8 cellular contexts compared by ENCODE assay signal in the genomic region with DNA sequence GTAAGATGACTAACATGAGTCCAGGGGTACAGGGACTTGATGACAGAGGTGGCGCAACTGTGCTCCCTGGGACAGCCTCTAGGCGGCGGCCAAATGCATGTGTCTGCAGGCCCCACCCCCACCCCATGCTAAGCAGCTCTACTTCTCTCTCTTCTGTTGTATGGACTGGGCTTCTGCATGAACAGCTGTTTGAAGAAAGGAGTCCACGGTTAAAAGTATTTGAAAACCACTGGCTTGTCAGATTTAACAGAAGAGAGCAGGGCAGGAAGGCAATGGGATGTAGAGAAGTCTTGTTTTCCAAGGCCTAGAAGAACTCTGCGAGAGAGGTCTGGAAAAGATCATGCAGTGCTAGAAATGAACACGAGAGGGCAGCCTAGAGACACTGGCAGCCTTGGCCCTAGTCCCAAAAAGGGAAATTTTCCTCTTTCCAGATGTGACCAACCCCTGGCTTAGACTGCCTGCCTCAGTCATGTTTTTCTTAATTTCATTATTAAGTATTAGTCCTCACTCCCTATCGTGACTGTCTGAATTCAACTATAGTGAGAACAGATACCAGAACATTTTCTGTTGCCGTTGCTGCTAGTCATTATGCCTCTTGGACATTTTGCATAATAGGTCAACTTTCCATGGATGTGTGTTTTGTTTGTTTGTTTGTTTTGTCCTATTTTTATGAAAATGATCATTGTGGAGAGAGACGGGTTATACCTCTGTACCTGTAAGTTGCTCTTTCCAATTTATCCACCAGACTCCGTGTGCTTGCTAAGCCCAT.
DNase-seq lines count a peak whose midpoint lies in the region; ATAC-seq and TF ChIP-seq lines count a peak whose summit lies in the region.

No MANE protein-coding gene starts in this region.

- no peak for TF ChIP-seq EP300 in stomach (IDR thresholded peaks at IDR 0.05)

- no peak overlapping the region for H3K4me3 Mint-ChIP-seq in effector memory CD8-positive, alpha-beta T cell

- H3K4me3 ChIP-seq in stomach, result no peak overlapping the region

- WGBS in stomach, 5 donors, result 63 to 73% (median 67%) methylated on average over 10 of the region's 10 CpGs

- H3K4me1 Mint-ChIP-seq in effector memory CD8-positive, alpha-beta T cell (ENCODE audit: low read depth in 2 of 2), result peaks cover 1 to 6% of the 10 kb centered on the region in 2 donors

- H3K36me3 ChIP-seq in stomach, result no peaks in the 10 kb centered on the region

- H3K27ac ChIP-seq in 22Rv1 (no peak overlapping the region), stomach (no peak overlapping the region)

- no peak for TF ChIP-seq POLR2A in stomach (IDR thresholded peaks at IDR 0.05)

- H3K36me3 Mint-ChIP-seq in effector memory CD8-positive, alpha-beta T cell (ENCODE audit: insufficient read depth), result no peaks in the 10 kb centered on the region

- intact Hi-C loops in stomach (cut with DNase I; ENCODE audit: low total_unique reads), result no loop called here

- DNase-seq in NCI-H526 treated with DMSO at 0.1 percent for 48 hours (lab: John Stamatoyannopoulos, UW) (peak; percentile 32), mucosa of gallbladder (ENCODE audit: low spot score) (peak; percentile 51), stomach (peak; percentile 41)
- DNase-seq in activated CD4-positive, alpha-beta T cell treated with anti-CD3 and anti-CD28 coated beads, Interleukin-2, amount 50 U/mL, for 24 hours (ENCODE audit: low read depth in 1 of 2, low spot score in 1 of 2), result peak; percentile 16 to 54
- DNase-seq in effector memory CD8-positive, alpha-beta T cell, result peak; percentile 28 to 48 (median 31)

- TF ChIP-seq CTCF in 22Rv1 (IDR thresholded peaks at IDR 0.05) (peak; percentile 98), GM12874 (IDR thresholded peaks at IDR 0.05; ENCODE audit: insufficient read depth, low read depth, low read length) (peak; percentile 90), stomach (IDR thresholded peaks at IDR 0.05) (peak in 5 of 7 experiments; percentile 58 to 78 (median 66))

- no peak overlapping the region for H3K27ac Mint-ChIP-seq in effector memory CD8-positive, alpha-beta T cell

- ATAC-seq in HG02938 (IDR thresholded peaks at IDR 0.05; ENCODE audit: unreplicated experiment), result peak; percentile 71
- peak; percentile 53 for ATAC-seq in effector memory CD8-positive, alpha-beta T cell (replicated peaks)

- peaks cover 0 to 32% (median 19%) of the 10 kb centered on the region in 4 donors for H3K4me1 ChIP-seq in stomach

- no peaks in the 10 kb centered on the region for H3K9me3 Mint-ChIP-seq in effector memory CD8-positive, alpha-beta T cell

- peaks cover 0 to 6% of the 10 kb centered on the region in 2 donors for H3K27me3 Mint-ChIP-seq in effector memory CD8-positive, alpha-beta T cell

- no peaks in the 10 kb centered on the region for H3K9me3 ChIP-seq in stomach

- no peaks in the 10 kb centered on the region for H3K27me3 ChIP-seq in stomach
